In the genomic region with DNA sequence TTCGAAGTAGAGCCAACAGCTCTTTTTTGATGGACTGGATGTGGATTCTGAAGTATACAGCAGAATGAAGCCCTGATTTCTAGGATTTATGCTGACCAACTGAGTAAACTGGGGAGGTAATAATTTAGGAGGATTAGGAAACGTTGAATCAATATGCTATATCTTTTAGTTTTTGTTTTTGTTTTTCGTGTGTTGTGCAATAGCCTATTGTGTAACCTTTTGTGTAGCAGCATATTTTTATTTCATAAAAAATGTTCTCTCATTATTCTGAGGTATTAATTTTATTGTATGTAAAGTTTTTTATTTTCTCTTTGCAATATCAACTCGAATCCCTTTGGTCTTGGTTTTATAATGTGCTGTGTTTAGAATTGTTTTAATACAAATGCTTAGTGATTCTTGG, we compare ENCODE assay signal across 3 cellular contexts.
TF ChIP-seq lines count a peak whose summit lies in the region.

No MANE protein-coding gene starts in this region.

TF ChIP-seq in A549, 52 proteins besides CTCF, POLR2A, EP300 and RAD21:
- TF ChIP-seq CEBPB (IDR thresholded peaks at IDR 0.05) (peak; percentile 19 to 56; a peak in 2 of 4 replicates), ZC3H11A (IDR thresholded peaks at IDR 0.05) (no peak)

TF ChIP-seq in IMR-90, 13 proteins besides CTCF, POLR2A, EP300 and RAD21:
- TF ChIP-seq FOS (IDR thresholded peaks at IDR 0.05; ENCODE audit: low read depth, low read length): no peak
- no peak for TF ChIP-seq SMC3 (IDR thresholded peaks at IDR 0.05; ENCODE audit: low read depth, low read length)
- TF ChIP-seq CEBPB (IDR thresholded peaks at IDR 0.05; ENCODE audit: low read depth, low read length): peak; percentile 67
- TF ChIP-seq, protein P1, sequence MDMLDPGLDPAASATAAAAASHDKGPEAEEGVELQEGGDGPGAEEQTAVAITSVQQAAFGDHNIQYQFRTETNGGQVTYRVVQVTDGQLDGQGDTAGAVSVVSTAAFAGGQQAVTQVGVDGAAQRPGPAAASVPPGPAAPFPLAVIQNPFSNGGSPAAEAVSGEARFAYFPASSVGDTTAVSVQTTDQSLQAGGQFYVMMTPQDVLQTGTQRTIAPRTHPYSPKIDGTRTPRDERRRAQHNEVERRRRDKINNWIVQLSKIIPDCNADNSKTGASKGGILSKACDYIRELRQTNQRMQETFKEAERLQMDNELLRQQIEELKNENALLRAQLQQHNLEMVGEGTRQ (IDR thresholded peaks at IDR 0.05; ENCODE audit: low read depth, low read length): no peak
- TF ChIP-seq MXI1 (IDR thresholded peaks at IDR 0.05; ENCODE audit: borderline replicate concordance, low read depth, low read length): no peak
- TF ChIP-seq, protein P2, sequence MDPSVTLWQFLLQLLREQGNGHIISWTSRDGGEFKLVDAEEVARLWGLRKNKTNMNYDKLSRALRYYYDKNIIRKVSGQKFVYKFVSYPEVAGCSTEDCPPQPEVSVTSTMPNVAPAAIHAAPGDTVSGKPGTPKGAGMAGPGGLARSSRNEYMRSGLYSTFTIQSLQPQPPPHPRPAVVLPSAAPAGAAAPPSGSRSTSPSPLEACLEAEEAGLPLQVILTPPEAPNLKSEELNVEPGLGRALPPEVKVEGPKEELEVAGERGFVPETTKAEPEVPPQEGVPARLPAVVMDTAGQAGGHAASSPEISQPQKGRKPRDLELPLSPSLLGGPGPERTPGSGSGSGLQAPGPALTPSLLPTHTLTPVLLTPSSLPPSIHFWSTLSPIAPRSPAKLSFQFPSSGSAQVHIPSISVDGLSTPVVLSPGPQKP (IDR thresholded peaks at IDR 0.05; ENCODE audit: borderline replicate concordance, low read depth, low read length): no peak
- TF ChIP-seq RCOR1 (IDR thresholded peaks at IDR 0.05; ENCODE audit: insufficient replicate concordance, low read length): no peak
TF ChIP-seq in IMR-90: peak in this region for 1.

TF ChIP-seq in K562, 482 proteins besides CTCF, POLR2A, EP300 and RAD21:
- TF ChIP-seq PTBP1 (IDR thresholded peaks at IDR 0.05; ENCODE audit: low read depth, low read length): no peak
- TF ChIP-seq CEBPB (tag; IDR thresholded peaks at IDR 0.05): peak; percentile 65
- no peak for TF ChIP-seq GABPB1 (CRISPR knock-in tag; IDR thresholded peaks at IDR 0.05)
- no peak for TF ChIP-seq CEBPG (CRISPR knock-in tag; IDR thresholded peaks at IDR 0.05)
- peak; percentile 40 to 72; a peak in 3 of 4 replicates for TF ChIP-seq CEBPG (tag; conservative IDR thresholded peaks at IDR 0.05 in 1 of 2, IDR thresholded peaks at IDR 0.05 in 1 of 2)
